ENCODE assay signal across 21 cellular contexts in genomic region chr22:17579535-17579981, GRCh38. TPM values are rescaled to one million over a fixed set of nuclear protein-coding genes. Genes with fewer than 3 reads are reported as not detected.
DNase-seq lines count a peak whose midpoint lies in the region; ATAC-seq, FAIRE-seq and TF ChIP-seq lines count a peak whose summit lies in the region.
"Had no signal": no experiment of that assay in that cellular context is flagged by ENCODE, and none has a peak within 500 bp of the region (broad histone marks: within the 10 kb centered on the region; RNA-seq: fewer than 3 reads in every experiment).

No MANE protein-coding gene starts in this region.

- H2BK120ac ChIP-seq in neuronal stem cell (ENCODE audit: low read depth, low read length): no peak overlapping the region

- H3K4me3 ChIP-seq in left ventricle myocardium inferior (no peak overlapping the region), heart left ventricle (no peak overlapping the region), kidney (ENCODE audit: low read length in 2 of 2) (no peak overlapping the region), neuronal stem cell (ENCODE audit: low read length in 2 of 2) (no peak overlapping the region)
- H3K4me3 ChIP-seq: SJCRH30 had no signal

- ATAC-seq in heart left ventricle: no peak
- no peak for ATAC-seq in GM19328 (IDR thresholded peaks at IDR 0.05; ENCODE audit: unreplicated experiment)

- no peak overlapping the region for H2BK15ac ChIP-seq in neuronal stem cell (ENCODE audit: low read length)

- intact Hi-C loops in left ventricle myocardium inferior (cut with micrococcal nuclease) (loop anchor here (10.0 kb wide), 1 partner anchor 55 kb away; the partner anchor contains the start of gene BCL2L13), heart left ventricle (cut with DNase I) (no loop called here), kidney (cut with DNase I) (no loop called here)

- no peak overlapping the region for H4K8ac ChIP-seq in neuronal stem cell (ENCODE audit: low read depth, low read length)

- H3K27me3 ChIP-seq in left ventricle myocardium inferior (ENCODE audit: low read depth) (no peaks in the 10 kb centered on the region), heart left ventricle (no peaks in the 10 kb centered on the region), neuronal stem cell (ENCODE audit: control insufficient read depth in 3 of 3, insufficient read depth in 3 of 3, low read depth in 1 of 3, low read length in 3 of 3) (no peaks in the 10 kb centered on the region)
- H3K27me3 ChIP-seq: SJCRH30 had no signal

- peak overlapping the region; percentile 84 for H3K27ac ChIP-seq in left ventricle myocardium inferior (replicated peaks)
- peak overlapping the region in 2 of 12 donors; percentile 3 to 14 for H3K27ac ChIP-seq in heart left ventricle
- H3K27ac ChIP-seq in kidney (ENCODE audit: low read depth in 2 of 2, low read length in 2 of 2): no peak overlapping the region
- no peak overlapping the region for H3K27ac ChIP-seq in neuronal stem cell (replicated peaks; ENCODE audit: low read length)
- H3K27ac ChIP-seq: SJCRH30 had no signal

- no peak overlapping the region for H2BK12ac ChIP-seq in neuronal stem cell (ENCODE audit: low read length)

- TF ChIP-seq POLR2A in heart left ventricle (IDR thresholded peaks at IDR 0.05): no peak

- H2AFZ ChIP-seq in neuronal stem cell (ENCODE audit: low read length): peak overlapping the region; percentile 75

- H2BK5ac ChIP-seq in neuronal stem cell (ENCODE audit: low read length): no peak overlapping the region

- no peaks in the 10 kb centered on the region for H3K36me3 ChIP-seq in left ventricle myocardium inferior
- H3K36me3 ChIP-seq in heart left ventricle: no peaks in the 10 kb centered on the region
- H3K36me3 ChIP-seq in kidney (ENCODE audit: control insufficient read depth in 1 of 2, insufficient read depth in 2 of 2, low read length in 2 of 2): no peaks in the 10 kb centered on the region
- no peaks in the 10 kb centered on the region for H3K36me3 ChIP-seq in neuronal stem cell (replicated peaks in 1 of 2; ENCODE audit: control insufficient read depth in 2 of 2, insufficient read depth in 2 of 2, low read length in 2 of 2)
- H3K36me3 ChIP-seq: SJCRH30 had no signal

- no peaks in the 10 kb centered on the region for H3K79me1 ChIP-seq in neuronal stem cell (ENCODE audit: low read depth, low read length)

- H3K4me2 ChIP-seq in neuronal stem cell (ENCODE audit: insufficient read depth, low read length, poor library complexity, severe bottlenecking): no peak overlapping the region

- no peak overlapping the region for H3K14ac ChIP-seq in neuronal stem cell (ENCODE audit: low read length)

- WGBS in heart left ventricle, 4 donors: 86 to 94% (median 93%) methylated on average over 12 to 14 of the region's 14 CpGs
- WGBS in neuronal stem cell (ENCODE audit: extremely low coverage in 2 of 2, insufficient read length in 2 of 2, insufficient replicate concordance in 1 of 2), 2 donors: no CpG with 5 or more reads among the region's 14 CpGs

- H3K9me3 ChIP-seq in left ventricle myocardium inferior (replicated peaks): no peaks in the 10 kb centered on the region
- no peaks in the 10 kb centered on the region for H3K9me3 ChIP-seq in heart left ventricle
- H3K9me3 ChIP-seq in kidney (ENCODE audit: control insufficient read depth in 1 of 2, low read length in 2 of 2): no peaks in the 10 kb centered on the region
- no peaks in the 10 kb centered on the region for H3K9me3 ChIP-seq in neuronal stem cell (replicated peaks in 1 of 2; ENCODE audit: control insufficient read depth in 2 of 2, insufficient read depth in 1 of 2, low read depth in 1 of 2, low read length in 2 of 2)
- H3K9me3 ChIP-seq: SJCRH30 had no signal

- FAIRE-seq in kidney (lab: Jason Lieb, UNC): no peak

- H4K91ac ChIP-seq in neuronal stem cell (ENCODE audit: low read depth, low read length, poor library complexity): no peak overlapping the region

- peaks cover 26% of the 10 kb centered on the region for H3K4me1 ChIP-seq in left ventricle myocardium inferior
- H3K4me1 ChIP-seq in heart left ventricle: peaks cover 0 to 17% (median 1%) of the 10 kb centered on the region in 12 donors
- no peaks in the 10 kb centered on the region for H3K4me1 ChIP-seq in kidney (ENCODE audit: control insufficient read depth in 1 of 2, insufficient read depth in 1 of 2, low read depth in 1 of 2, low read length in 2 of 2)
- H3K4me1 ChIP-seq in neuronal stem cell (ENCODE audit: control insufficient read depth in 2 of 2, insufficient read depth in 1 of 2, low read depth in 1 of 2, low read length in 2 of 2): peaks cover 5 to 11% of the 10 kb centered on the region in 2 donors

- no peak overlapping the region for H3K23ac ChIP-seq in neuronal stem cell (ENCODE audit: low read depth, low read length, poor library complexity)

- no peak overlapping the region for H3K18ac ChIP-seq in neuronal stem cell (ENCODE audit: low read length)

- no peak overlapping the region for H3K9ac ChIP-seq in kidney (ENCODE audit: low read length in 2 of 2)
- no peak overlapping the region for H3K9ac ChIP-seq in neuronal stem cell (ENCODE audit: low read depth, low read length, poor library complexity)

- no peak overlapping the region for H3K4ac ChIP-seq in neuronal stem cell (ENCODE audit: low read length)

- DNase-seq in left ventricle myocardium inferior (no peak), heart left ventricle (no peak), kidney (peak; percentile 53), neuronal stem cell (ENCODE audit: low spot score) (no peak), SW 1271 (lab: John Stamatoyannopoulos, UW) (no peak), HPDE6-E6E7 (ENCODE audit: extremely low spot score) (no peak)
- DNase-seq in stimulated activated CD4-positive, alpha-beta T cell treated with anti-CD3 and anti-CD28 coated beads, Interleukin-4, amount 100 ng/mL, for 1 hour: no peak
- DNase-seq: 8988T; Calu3; CD4-positive, alpha-beta memory T cell; DMS53; H7; MV-4-11; NCI-H1417; NCI-H187 treated with DMSO at 0.1 percent for 48 hours; NCI-H69; NK-92 treated with Interleukin-12 subunit alpha and Interleukin-12 subunit beta, amount 100 ng/mL, for 24 hours; RPMI8226; SJCRH30 had no signal

- no peak overlapping the region for H2AK5ac ChIP-seq in neuronal stem cell (ENCODE audit: low read depth, low read length)

- TF ChIP-seq CTCF in left ventricle myocardium inferior (IDR thresholded peaks at IDR 0.05; ENCODE audit: borderline replicate concordance) (no peak), heart left ventricle (IDR thresholded peaks at IDR 0.05) (no peak), kidney (IDR thresholded peaks at IDR 0.05; ENCODE audit: borderline replicate concordance, extremely low read depth, insufficient read depth) (no peak)

RNA-seq across cellular contexts. Expression of gene SLC25A18, which starts 16.3 kb away (rescaled TPM):
- 2.7 TPM for total RNA-seq in left ventricle myocardium inferior
- 10 to 100 TPM in 1 of 9 donors, 1 to 10 TPM in 4, under 1 TPM in 4; 0.27 to 10.2 (median 1.7) TPM for total RNA-seq in heart left ventricle
- 1 to 10 TPM; 2.4 to 2.6 TPM for polyA plus RNA-seq in heart left ventricle
- total RNA-seq in kidney: 0.41 TPM
- 1.1 TPM for polyA plus RNA-seq in kidney (ENCODE audit: insufficient read depth, low read depth, low replicate concordance)
- polyA plus RNA-seq in neuronal stem cell (2013, experiment 1 of 2): 0.13 TPM
- 0.12 TPM for polyA plus RNA-seq in neuronal stem cell (2013, experiment 2 of 2)
- total RNA-seq: CD4-positive, alpha-beta memory T cell; HT-29 had no signal

RNA-seq across cellular contexts. Expression of gene ATP6V1E1, which starts 49.0 kb away (rescaled TPM):
- total RNA-seq in left ventricle myocardium inferior (213 TPM), heart left ventricle (100 to 1,000 TPM; 188 to 293 (median 222) TPM), kidney (138 TPM)
- polyA plus RNA-seq in heart left ventricle (100 to 1,000 TPM; 126 to 333 TPM), kidney (ENCODE audit: insufficient read depth, low read depth, low replicate concordance) (443 TPM)
- 79.5 TPM for polyA plus RNA-seq in neuronal stem cell (2013, experiment 1 of 2)
- 78.6 TPM for polyA plus RNA-seq in neuronal stem cell (2013, experiment 2 of 2)

RNA-seq across cellular contexts. Expression of gene BCL2L13, which starts 59.0 kb away (rescaled TPM):
- total RNA-seq in left ventricle myocardium inferior (111 TPM), heart left ventricle (100 to 1,000 TPM in 2 of 9 donors, 10 to 100 TPM in 7; 81.9 to 187 (median 89.7) TPM), kidney (50.5 TPM)
- polyA plus RNA-seq in heart left ventricle (10 to 100 TPM; 46.3 to 73.5 TPM), kidney (ENCODE audit: insufficient read depth, low read depth, low replicate concordance) (43.8 TPM)
- polyA plus RNA-seq in neuronal stem cell (2013, experiment 1 of 2): 23.1 TPM
- polyA plus RNA-seq in neuronal stem cell (2013, experiment 2 of 2): 23.5 TPM
